1 cellular context compared by ENCODE assay signal in the genomic region with DNA sequence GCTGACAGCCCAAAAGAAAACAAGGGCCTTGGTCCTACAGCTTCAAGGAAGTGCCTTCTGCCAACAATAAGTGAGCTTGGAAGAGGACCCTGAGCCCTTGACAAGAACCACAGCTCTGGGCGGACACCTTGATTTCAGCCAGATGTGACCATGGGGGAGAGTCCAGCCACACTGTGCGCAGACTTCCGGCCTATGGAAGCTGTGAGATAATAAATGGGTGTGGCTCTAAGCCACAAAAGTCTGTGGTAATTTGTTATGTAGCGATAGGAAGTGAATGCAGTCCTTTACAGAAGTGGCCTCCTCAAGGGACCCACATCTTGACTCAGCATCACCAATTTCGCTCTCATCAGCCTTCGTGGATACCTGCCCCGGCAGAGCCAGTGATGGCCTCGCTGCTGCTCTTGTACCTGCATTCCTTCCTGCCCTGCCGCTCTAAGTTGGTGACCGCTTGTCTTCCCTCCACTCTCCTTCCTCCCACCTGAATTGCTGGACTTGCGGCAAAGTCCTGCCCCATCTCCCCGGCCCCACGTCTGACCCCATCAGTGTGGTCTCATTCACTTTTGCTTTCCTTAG.
A peak's percentile ranks its signal among the peaks of the same experiment; 100 is the strongest.
TF ChIP-seq lines count a peak whose summit lies in the region.

No MANE protein-coding gene starts in this region.

TF ChIP-seq in K562, 482 proteins besides CTCF, POLR2A, EP300 and RAD21 (continues in another document):
- TF ChIP-seq KDM4B (IDR thresholded peaks at IDR 0.05; ENCODE audit: borderline replicate concordance in 2 of 2, low read depth in 1 of 2): no peak
- TF ChIP-seq ETV1 (tag; conservative IDR thresholded peaks at IDR 0.05; ENCODE audit: low read depth): peak; percentile 99
- peak; percentile 97 for TF ChIP-seq POLR2AphosphoS5 (IDR thresholded peaks at IDR 0.05; ENCODE audit: control insufficient read depth, insufficient read depth, low read depth, low read length)
- TF ChIP-seq RBM14 (IDR thresholded peaks at IDR 0.05; ENCODE audit: borderline replicate concordance, insufficient read depth, low read depth, low read length): no peak
- 0 out of 2 replicates have a peak, but pooled peaks have one; percentile 57 for TF ChIP-seq ZNF175 (CRISPR knock-in tag; IDR thresholded peaks at IDR 0.05; ENCODE audit: low read depth)
- TF ChIP-seq, protein P1, sequence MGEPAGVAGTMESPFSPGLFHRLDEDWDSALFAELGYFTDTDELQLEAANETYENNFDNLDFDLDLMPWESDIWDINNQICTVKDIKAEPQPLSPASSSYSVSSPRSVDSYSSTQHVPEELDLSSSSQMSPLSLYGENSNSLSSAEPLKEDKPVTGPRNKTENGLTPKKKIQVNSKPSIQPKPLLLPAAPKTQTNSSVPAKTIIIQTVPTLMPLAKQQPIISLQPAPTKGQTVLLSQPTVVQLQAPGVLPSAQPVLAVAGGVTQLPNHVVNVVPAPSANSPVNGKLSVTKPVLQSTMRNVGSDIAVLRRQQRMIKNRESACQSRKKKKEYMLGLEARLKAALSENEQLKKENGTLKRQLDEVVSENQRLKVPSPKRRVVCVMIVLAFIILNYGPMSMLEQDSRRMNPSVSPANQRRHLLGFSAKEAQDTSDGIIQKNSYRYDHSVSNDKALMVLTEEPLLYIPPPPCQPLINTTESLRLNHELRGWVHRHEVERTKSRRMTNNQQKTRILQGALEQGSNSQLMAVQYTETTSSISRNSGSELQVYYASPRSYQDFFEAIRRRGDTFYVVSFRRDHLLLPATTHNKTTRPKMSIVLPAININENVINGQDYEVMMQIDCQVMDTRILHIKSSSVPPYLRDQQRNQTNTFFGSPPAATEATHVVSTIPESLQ (CRISPR knock-in tag; IDR thresholded peaks at IDR 0.05): no peak
- no peak for TF ChIP-seq C11orf30 (IDR thresholded peaks at IDR 0.05; ENCODE audit: low read depth)
- TF ChIP-seq ZNF76 (CRISPR knock-in tag; IDR thresholded peaks at IDR 0.05; ENCODE audit: borderline replicate concordance): no peak; the same call in 1 of the 2 replicates
- no peak for TF ChIP-seq SMAD3 (CRISPR knock-in tag; conservative IDR thresholded peaks at IDR 0.05)
- TF ChIP-seq, protein P2, sequence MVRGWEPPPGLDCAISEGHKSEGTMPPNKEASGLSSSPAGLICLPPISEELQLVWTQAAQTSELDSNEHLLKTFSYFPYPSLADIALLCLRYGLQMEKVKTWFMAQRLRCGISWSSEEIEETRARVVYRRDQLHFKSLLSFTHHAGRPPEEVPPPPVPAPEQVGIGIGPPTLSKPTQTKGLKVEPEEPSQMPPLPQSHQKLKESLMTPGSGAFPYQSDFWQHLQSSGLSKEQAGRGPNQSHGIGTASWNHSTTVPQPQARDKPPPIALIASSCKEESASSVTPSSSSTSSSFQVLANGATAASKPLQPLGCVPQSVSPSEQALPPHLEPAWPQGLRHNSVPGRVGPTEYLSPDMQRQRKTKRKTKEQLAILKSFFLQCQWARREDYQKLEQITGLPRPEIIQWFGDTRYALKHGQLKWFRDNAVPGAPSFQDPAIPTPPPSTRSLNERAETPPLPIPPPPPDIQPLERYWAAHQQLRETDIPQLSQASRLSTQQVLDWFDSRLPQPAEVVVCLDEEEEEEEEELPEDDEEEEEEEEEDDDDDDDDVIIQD (CRISPR knock-in tag; IDR thresholded peaks at IDR 0.05): no peak
- TF ChIP-seq GATA2 (CRISPR knock-in tag; IDR thresholded peaks at IDR 0.05): peak; percentile 87
- TF ChIP-seq, protein P3, sequence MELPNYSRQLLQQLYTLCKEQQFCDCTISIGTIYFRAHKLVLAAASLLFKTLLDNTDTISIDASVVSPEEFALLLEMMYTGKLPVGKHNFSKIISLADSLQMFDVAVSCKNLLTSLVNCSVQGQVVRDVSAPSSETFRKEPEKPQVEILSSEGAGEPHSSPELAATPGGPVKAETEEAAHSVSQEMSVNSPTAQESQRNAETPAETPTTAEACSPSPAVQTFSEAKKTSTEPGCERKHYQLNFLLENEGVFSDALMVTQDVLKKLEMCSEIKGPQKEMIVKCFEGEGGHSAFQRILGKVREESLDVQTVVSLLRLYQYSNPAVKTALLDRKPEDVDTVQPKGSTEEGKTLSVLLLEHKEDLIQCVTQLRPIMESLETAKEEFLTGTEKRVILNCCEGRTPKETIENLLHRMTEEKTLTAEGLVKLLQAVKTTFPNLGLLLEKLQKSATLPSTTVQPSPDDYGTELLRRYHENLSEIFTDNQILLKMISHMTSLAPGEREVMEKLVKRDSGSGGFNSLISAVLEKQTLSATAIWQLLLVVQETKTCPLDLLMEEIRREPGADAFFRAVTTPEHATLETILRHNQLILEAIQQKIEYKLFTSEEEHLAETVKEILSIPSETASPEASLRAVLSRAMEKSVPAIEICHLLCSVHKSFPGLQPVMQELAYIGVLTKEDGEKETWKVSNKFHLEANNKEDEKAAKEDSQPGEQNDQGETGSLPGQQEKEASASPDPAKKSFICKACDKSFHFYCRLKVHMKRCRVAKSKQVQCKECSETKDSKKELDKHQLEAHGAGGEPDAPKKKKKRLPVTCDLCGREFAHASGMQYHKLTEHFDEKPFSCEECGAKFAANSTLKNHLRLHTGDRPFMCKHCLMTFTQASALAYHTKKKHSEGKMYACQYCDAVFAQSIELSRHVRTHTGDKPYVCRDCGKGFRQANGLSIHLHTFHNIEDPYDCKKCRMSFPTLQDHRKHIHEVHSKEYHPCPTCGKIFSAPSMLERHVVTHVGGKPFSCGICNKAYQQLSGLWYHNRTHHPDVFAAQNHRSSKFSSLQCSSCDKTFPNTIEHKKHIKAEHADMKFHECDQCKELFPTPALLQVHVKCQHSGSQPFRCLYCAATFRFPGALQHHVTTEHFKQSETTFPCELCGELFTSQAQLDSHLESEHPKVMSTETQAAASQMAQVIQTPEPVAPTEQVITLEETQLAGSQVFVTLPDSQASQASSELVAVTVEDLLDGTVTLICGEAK (IDR thresholded peaks at IDR 0.05): 0 out of 2 replicates have a peak, but pooled peaks have one; percentile 28
- TF ChIP-seq, protein P3 (CRISPR knock-in tag; IDR thresholded peaks at IDR 0.05): no peak
- no peak for TF ChIP-seq ZNF717 (CRISPR knock-in tag; IDR thresholded peaks at IDR 0.05)
- no peak; the same call in none of the 2 replicates for TF ChIP-seq NFRKB (IDR thresholded peaks at IDR 0.05; ENCODE audit: low read depth)
- TF ChIP-seq KHSRP (IDR thresholded peaks at IDR 0.05): no peak
- TF ChIP-seq, protein P4, sequence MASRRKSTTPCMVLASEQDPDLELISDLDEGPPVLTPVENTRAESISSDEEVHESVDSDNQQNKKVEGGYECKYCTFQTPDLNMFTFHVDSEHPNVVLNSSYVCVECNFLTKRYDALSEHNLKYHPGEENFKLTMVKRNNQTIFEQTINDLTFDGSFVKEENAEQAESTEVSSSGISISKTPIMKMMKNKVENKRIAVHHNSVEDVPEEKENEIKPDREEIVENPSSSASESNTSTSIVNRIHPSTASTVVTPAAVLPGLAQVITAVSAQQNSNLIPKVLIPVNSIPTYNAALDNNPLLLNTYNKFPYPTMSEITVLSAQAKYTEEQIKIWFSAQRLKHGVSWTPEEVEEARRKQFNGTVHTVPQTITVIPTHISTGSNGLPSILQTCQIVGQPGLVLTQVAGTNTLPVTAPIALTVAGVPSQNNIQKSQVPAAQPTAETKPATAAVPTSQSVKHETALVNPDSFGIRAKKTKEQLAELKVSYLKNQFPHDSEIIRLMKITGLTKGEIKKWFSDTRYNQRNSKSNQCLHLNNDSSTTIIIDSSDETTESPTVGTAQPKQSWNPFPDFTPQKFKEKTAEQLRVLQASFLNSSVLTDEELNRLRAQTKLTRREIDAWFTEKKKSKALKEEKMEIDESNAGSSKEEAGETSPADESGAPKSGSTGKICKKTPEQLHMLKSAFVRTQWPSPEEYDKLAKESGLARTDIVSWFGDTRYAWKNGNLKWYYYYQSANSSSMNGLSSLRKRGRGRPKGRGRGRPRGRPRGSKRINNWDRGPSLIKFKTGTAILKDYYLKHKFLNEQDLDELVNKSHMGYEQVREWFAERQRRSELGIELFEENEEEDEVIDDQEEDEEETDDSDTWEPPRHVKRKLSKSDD (conservative IDR thresholded peaks at IDR 0.05; ENCODE audit: low read length): no peak
- no peak for TF ChIP-seq FUS (optimal IDR thresholded peaks at IDR 0.05; ENCODE audit: low read depth, low read length)
- TF ChIP-seq ILK (tag; IDR thresholded peaks at IDR 0.05; ENCODE audit: borderline replicate concordance, low read depth): no peak
- TF ChIP-seq TCF7L2 (IDR thresholded peaks at IDR 0.05; ENCODE audit: low read depth, low read length): no peak
- no peak; the same call in 1 of the 2 replicates for TF ChIP-seq EP400 (IDR thresholded peaks at IDR 0.05)
- TF ChIP-seq, protein P5, sequence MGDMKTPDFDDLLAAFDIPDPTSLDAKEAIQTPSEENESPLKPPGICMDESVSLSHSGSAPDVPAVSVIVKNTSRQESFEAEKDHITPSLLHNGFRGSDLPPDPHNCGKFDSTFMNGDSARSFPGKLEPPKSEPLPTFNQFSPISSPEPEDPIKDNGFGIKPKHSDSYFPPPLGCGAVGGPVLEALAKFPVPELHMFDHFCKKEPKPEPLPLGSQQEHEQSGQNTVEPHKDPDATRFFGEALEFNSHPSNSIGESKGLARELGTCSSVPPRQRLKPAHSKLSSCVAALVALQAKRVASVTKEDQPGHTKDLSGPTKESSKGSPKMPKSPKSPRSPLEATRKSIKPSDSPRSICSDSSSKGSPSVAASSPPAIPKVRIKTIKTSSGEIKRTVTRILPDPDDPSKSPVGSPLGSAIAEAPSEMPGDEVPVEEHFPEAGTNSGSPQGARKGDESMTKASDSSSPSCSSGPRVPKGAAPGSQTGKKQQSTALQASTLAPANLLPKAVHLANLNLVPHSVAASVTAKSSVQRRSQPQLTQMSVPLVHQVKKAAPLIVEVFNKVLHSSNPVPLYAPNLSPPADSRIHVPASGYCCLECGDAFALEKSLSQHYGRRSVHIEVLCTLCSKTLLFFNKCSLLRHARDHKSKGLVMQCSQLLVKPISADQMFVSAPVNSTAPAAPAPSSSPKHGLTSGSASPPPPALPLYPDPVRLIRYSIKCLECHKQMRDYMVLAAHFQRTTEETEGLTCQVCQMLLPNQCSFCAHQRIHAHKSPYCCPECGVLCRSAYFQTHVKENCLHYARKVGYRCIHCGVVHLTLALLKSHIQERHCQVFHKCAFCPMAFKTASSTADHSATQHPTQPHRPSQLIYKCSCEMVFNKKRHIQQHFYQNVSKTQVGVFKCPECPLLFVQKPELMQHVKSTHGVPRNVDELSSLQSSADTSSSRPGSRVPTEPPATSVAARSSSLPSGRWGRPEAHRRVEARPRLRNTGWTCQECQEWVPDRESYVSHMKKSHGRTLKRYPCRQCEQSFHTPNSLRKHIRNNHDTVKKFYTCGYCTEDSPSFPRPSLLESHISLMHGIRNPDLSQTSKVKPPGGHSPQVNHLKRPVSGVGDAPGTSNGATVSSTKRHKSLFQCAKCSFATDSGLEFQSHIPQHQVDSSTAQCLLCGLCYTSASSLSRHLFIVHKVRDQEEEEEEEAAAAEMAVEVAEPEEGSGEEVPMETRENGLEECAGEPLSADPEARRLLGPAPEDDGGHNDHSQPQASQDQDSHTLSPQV (IDR thresholded peaks at IDR 0.05): peak; percentile 69
- peak; percentile 45; the same call in 1 of the 2 replicates for TF ChIP-seq PHF8 (IDR thresholded peaks at IDR 0.05; ENCODE audit: borderline replicate concordance, low read length)
- TF ChIP-seq, protein P6, sequence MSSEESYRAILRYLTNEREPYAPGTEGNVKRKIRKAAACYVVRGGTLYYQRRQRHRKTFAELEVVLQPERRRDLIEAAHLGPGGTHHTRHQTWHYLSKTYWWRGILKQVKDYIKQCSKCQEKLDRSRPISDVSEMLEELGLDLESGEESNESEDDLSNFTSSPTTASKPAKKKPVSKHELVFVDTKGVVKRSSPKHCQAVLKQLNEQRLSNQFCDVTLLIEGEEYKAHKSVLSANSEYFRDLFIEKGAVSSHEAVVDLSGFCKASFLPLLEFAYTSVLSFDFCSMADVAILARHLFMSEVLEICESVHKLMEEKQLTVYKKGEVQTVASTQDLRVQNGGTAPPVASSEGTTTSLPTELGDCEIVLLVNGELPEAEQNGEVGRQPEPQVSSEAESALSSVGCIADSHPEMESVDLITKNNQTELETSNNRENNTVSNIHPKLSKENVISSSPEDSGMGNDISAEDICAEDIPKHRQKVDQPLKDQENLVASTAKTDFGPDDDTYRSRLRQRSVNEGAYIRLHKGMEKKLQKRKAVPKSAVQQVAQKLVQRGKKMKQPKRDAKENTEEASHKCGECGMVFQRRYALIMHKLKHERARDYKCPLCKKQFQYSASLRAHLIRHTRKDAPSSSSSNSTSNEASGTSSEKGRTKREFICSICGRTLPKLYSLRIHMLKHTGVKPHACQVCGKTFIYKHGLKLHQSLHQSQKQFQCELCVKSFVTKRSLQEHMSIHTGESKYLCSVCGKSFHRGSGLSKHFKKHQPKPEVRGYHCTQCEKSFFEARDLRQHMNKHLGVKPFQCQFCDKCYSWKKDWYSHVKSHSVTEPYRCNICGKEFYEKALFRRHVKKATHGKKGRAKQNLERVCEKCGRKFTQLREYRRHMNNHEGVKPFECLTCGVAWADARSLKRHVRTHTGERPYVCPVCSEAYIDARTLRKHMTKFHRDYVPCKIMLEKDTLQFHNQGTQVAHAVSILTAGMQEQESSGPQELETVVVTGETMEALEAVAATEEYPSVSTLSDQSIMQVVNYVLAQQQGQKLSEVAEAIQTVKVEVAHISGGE (CRISPR knock-in tag; IDR thresholded peaks at IDR 0.05): peak in 1 of 3 experiments; percentile 80; a peak in 2 of 6 replicates
